34 cellular contexts compared by ENCODE assay signal in the genomic region with DNA sequence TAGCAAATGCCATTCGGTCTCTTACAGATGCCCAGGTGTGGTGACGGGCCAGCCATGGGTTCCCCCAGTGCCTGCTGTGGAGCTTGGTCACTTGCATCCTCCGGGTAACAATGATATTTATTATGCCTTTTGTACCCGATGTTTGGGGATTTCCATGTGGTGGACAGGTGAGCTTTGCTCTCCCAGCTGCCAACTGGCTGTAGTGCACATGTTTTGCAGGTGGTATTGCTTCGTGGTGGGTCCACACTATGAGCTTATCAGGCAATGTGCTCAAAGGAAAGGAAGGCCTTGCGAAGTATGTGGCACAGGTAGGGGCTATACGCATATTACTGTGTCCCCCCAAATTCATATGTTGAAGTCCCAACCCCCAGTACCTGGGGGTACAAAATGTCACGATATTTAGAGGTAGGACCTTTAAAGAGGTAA. TPM values are rescaled to one million over a fixed set of nuclear protein-coding genes. Genes with fewer than 3 reads are reported as not detected.
"Had no signal": no experiment of that assay in that cellular context is flagged by ENCODE, and none has a peak within 500 bp of the region (broad histone marks: within the 10 kb centered on the region; RNA-seq: fewer than 3 reads in every experiment).

No MANE protein-coding gene starts in this region.

- H3K9me3 Mint-ChIP-seq: dendritic cell treated with granulocyte-macrophage colony-stimulating factor and Interleukin-4, amounts not matched to agents 40 ng/mL and 50 ng/mL, for 4 days; effector memory CD8-positive, alpha-beta T cell; immature natural killer cell had no signal

- H3K27ac ChIP-seq: epithelial cell of prostate, esophagus squamous epithelium, gastrocnemius medialis, heart right ventricle, left ventricle myocardium inferior, lower lobe of right lung had no signal

- H3K4me3 ChIP-seq: colonic mucosa, esophagus squamous epithelium, gastrocnemius medialis, heart right ventricle, left ventricle myocardium inferior, lower lobe of right lung, mucosa of descending colon had no signal

- H3K36me3 ChIP-seq: colonic mucosa, esophagus squamous epithelium, gastrocnemius medialis, heart right ventricle, left ventricle myocardium inferior, lower lobe of right lung had no signal

- H3K4me1 Mint-ChIP-seq: endodermal cell, immature natural killer cell, naive B cell had no signal

- H3K4me1 ChIP-seq: gastrocnemius medialis, heart right ventricle, left ventricle myocardium inferior, lower lobe of right lung had no signal

- ATAC-seq: effector memory CD8-positive, alpha-beta T cell; esophagus mucosa; gastrocnemius medialis; heart right ventricle; left lobe of liver; lower lobe of right lung had no signal

- H3K4me3 Mint-ChIP-seq: dendritic cell treated with granulocyte-macrophage colony-stimulating factor and Interleukin-4, amounts not matched to agents 40 ng/mL and 50 ng/mL, for 4 days; effector memory CD8-positive, alpha-beta T cell; endodermal cell; immature natural killer cell; mesothelial cell of epicardium; naive B cell had no signal

- H3K27me3 ChIP-seq: colonic mucosa, esophagus squamous epithelium had no signal

- DNase-seq: colonic mucosa; cortex of kidney; effector CD8-positive, alpha-beta T cell; effector memory CD8-positive, alpha-beta T cell; endodermal cell; erythroblast; esophagus squamous epithelium; foreskin fibroblast; foreskin melanocyte; gastrocnemius medialis; glutamatergic neuron; head of caudate nucleus; heart right ventricle; hypothalamus; immature natural killer cell; islet precursor cell; kidney; kidney glomerular epithelial cell; left colon; left ventricle myocardium inferior; lower lobe of right lung; mesenchymal stem cell; naive B cell had no signal

- H3K9me3 ChIP-seq: colonic mucosa, esophagus squamous epithelium, gastrocnemius medialis, lower lobe of right lung, mucosa of descending colon had no signal

- H3K27ac Mint-ChIP-seq: dendritic cell treated with granulocyte-macrophage colony-stimulating factor and Interleukin-4, amounts not matched to agents 40 ng/mL and 50 ng/mL, for 4 days; endodermal cell; immature natural killer cell; mesothelial cell of epicardium; naive B cell had no signal

- H3K36me3 Mint-ChIP-seq: immature natural killer cell, mesothelial cell of epicardium, naive B cell had no signal

RNA-seq across cellular contexts. Expression of gene CTCFL, which starts 4.2 kb away (rescaled TPM):
- total RNA-seq: dermis microvascular lymphatic vessel endothelial cell, esophagus mucosa, gastrocnemius medialis, glomerular endothelial cell, heart right ventricle, kidney, left colon, left ventricle myocardium inferior, lower leg skin, lower lobe of right lung, lung microvascular endothelial cell, mucosa of descending colon, myocyte had no signal
- polyA plus RNA-seq: heart right ventricle, immature natural killer cell had no signal

RNA-seq across cellular contexts. Expression of gene PCK1, which starts 31.7 kb away (rescaled TPM):
- total RNA-seq: dermis microvascular lymphatic vessel endothelial cell, endodermal cell, glomerular endothelial cell, lower lobe of right lung, lung microvascular endothelial cell, mesothelial cell of epicardium, myocyte had no signal
- polyA plus RNA-seq: immature natural killer cell had no signal
